Comparison of ENCODE assay signal across 23 cellular contexts in the genomic region with DNA sequence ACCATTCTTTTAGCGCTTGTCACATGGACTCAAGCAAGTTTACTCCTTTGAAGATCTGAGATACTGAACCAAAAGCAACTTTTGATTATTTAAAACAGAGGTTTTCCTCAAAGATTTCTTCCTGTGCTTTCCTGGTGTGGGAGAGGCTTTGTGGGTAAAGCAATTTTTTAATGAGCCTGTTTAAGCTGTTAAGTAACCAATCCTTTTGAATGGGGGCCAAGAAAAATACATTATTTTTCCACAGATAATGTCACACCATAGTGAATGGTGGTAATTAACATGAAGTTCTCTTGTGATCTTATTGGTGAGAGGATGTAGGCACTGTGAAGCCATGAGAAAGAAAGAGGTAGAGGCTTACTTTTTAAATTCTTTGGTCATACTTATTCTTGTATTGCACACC.
"Had no signal": no experiment of that assay in that cellular context is flagged by ENCODE, and none has a peak within 500 bp of the region (broad histone marks: within the 10 kb centered on the region; RNA-seq: fewer than 3 reads in every experiment).

No MANE protein-coding gene starts in this region.

- H3K79me2 ChIP-seq: parathyroid adenoma had no signal

- H3K27ac Mint-ChIP-seq: effector memory CD8-positive, alpha-beta T cell; memory B cell; natural killer cell; progenitor cell of endocrine pancreas; stimulated activated naive CD8-positive, alpha-beta T cell treated with anti-CD3 and anti-CD28 coated beads, Interleukin-15, amount 100 ng/mL, for 72 hours had no signal

- H3K36me3 ChIP-seq: neutrophil, right atrium auricular region, suprapubic skin, vagina had no signal

- H3K9me3 ChIP-seq: neutrophil, right atrium auricular region, suprapubic skin, vagina had no signal

- H3K27me3 Mint-ChIP-seq: memory B cell, progenitor cell of endocrine pancreas had no signal

- H2AFZ ChIP-seq: parathyroid adenoma had no signal

- ATAC-seq: effector memory CD8-positive, alpha-beta T cell; natural killer cell; sciatic nerve; stimulated activated naive CD8-positive, alpha-beta T cell treated with anti-CD3 and anti-CD28 coated beads, Interleukin-15, amount 100 ng/mL, for 72 hours had no signal

- H3K27ac ChIP-seq: neutrophil, parathyroid adenoma, right atrium auricular region, suprapubic skin, vagina had no signal

- FAIRE-seq: endometrium, frontal cortex, keratinocyte had no signal

- H3K4me1 Mint-ChIP-seq: natural killer cell; stimulated activated naive CD8-positive, alpha-beta T cell treated with anti-CD3 and anti-CD28 coated beads, Interleukin-15, amount 100 ng/mL, for 72 hours had no signal

- DNase-seq: cortex of kidney; effector memory CD8-positive, alpha-beta T cell; natural killer cell; stimulated activated CD4-positive, alpha-beta T cell treated with anti-CD3 and anti-CD28 coated beads, Interleukin-12 subunit alpha, Interleukin-12 subunit beta, amount 100 ng/mL, for 4 hours; stimulated activated CD4-positive, alpha-beta T cell treated with anti-CD3 and anti-CD28 coated beads, Interleukin-1b, Interleukin-23, amount 100 ng/mL, for 48 hours; stimulated activated CD4-positive, alpha-beta T cell treated with anti-CD3 and anti-CD28 coated beads, Interleukin-4, amount 100 ng/mL, for 1 hour; stimulated activated CD8-positive, alpha-beta memory T cell treated with anti-CD3 and anti-CD28 coated beads, Interleukin-4, amount 100 ng/mL, for 48 hours; stimulated activated naive CD4-positive, alpha-beta T cell; stimulated activated naive CD8-positive, alpha-beta T cell treated with anti-CD3 and anti-CD28 coated beads, Interleukin-15, amount 100 ng/mL, for 72 hours; trophoblast cell had no signal

- H3K9ac ChIP-seq: parathyroid adenoma had no signal

- H3K27me3 ChIP-seq: neutrophil, right atrium auricular region, suprapubic skin, vagina had no signal

- H3K4me3 ChIP-seq: lung, right atrium auricular region, smooth muscle cell, suprapubic skin, vagina had no signal

- H3K9me3 Mint-ChIP-seq: effector memory CD8-positive, alpha-beta T cell; memory B cell; natural killer cell; stimulated activated naive CD8-positive, alpha-beta T cell treated with anti-CD3 and anti-CD28 coated beads, Interleukin-15, amount 100 ng/mL, for 72 hours had no signal

- H3K36me3 Mint-ChIP-seq: memory B cell, natural killer cell had no signal

- H3K4me1 ChIP-seq: parathyroid adenoma, right atrium auricular region, suprapubic skin, vagina had no signal

- H3K4me3 Mint-ChIP-seq: effector memory CD8-positive, alpha-beta T cell; memory B cell; natural killer cell; stimulated activated naive CD8-positive, alpha-beta T cell treated with anti-CD3 and anti-CD28 coated beads, Interleukin-15, amount 100 ng/mL, for 72 hours had no signal

- H3K4me2 ChIP-seq: smooth muscle cell had no signal
